ENCODE assay signal across 1 cellular context in the genomic region with DNA sequence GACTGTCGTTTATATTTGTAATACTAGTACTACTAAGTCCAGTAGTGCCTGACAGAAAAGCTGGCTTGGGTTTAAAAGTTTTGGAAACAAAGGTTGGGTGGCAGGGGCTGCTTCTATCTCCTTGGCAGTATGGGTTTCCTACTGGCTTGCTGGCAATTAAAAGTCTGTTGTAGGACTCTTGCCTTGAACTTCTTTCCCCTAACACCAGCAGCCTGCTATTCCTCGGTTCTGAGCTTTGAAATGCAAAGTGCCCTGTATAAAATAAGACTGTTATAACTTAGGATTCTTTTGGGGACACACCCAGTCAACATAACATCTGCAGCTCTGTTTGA.
TF ChIP-seq lines count a peak whose summit lies in the region.

No MANE protein-coding gene starts in this region.

TF ChIP-seq in endothelial cell of umbilical vein, 7 proteins besides CTCF, POLR2A, EP300 and RAD21 (continued from another document):
- TF ChIP-seq MYC (IDR thresholded peaks at IDR 0.05; ENCODE audit: low read depth, low read length), result no peak
- TF ChIP-seq EZH2 (IDR thresholded peaks at IDR 0.05; ENCODE audit: borderline replicate concordance, low read depth, low read length, severe bottlenecking), result no peak
- TF ChIP-seq GATA2 (IDR thresholded peaks at IDR 0.05; ENCODE audit: insufficient read depth, insufficient read length, low read depth, low read length), result no peak
- TF ChIP-seq, protein P1, sequence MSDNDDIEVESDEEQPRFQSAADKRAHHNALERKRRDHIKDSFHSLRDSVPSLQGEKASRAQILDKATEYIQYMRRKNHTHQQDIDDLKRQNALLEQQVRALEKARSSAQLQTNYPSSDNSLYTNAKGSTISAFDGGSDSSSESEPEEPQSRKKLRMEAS (IDR thresholded peaks at IDR 0.05; ENCODE audit: insufficient read depth, insufficient read length), result no peak
- TF ChIP-seq JUN (IDR thresholded peaks at IDR 0.05; ENCODE audit: borderline replicate concordance, insufficient read depth, insufficient read length, low read depth), result no peak
